ENCODE assay signal across 1 cellular context in the genomic region with DNA sequence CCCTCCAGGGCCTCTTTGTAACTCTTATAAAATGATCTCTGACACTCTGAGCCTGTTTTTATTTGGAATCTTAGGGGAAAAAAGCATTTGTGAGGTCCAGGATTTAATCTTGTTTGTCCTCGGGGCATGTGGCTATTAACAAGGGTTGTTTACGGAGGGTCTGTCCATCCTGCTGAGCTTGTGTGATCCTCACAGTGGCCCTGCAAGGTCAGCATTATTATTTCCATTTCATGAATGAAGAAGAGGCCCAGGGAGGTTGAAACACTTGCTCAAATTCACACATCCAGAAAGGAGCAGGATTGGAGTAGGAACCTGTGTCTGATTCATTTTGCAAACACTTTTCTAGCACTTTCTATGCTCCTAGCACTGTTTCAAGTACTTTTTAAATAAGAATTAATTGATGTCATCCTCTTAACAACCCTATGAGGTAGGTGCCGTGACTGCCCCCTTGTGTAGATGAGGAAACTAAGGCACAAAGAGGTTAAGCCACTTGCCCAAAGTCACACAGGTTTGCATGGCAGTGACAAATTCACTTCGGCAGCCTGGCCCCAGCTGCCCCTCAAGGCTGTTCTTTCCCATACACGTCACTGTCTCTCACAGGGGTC.
TF ChIP-seq lines count a peak whose summit lies in the region.

No MANE protein-coding gene starts in this region.

TF ChIP-seq in H1, 55 proteins besides CTCF, POLR2A, EP300 and RAD21:
- TF ChIP-seq SIRT6 (IDR thresholded peaks at IDR 0.05; ENCODE audit: low read length), result no peak
- no peak for TF ChIP-seq RBBP5 (IDR thresholded peaks at IDR 0.05; ENCODE audit: borderline replicate concordance, low read depth, low read length)
- TF ChIP-seq SP2 (IDR thresholded peaks at IDR 0.05; ENCODE audit: low read length), result no peak
- TF ChIP-seq, protein P1, sequence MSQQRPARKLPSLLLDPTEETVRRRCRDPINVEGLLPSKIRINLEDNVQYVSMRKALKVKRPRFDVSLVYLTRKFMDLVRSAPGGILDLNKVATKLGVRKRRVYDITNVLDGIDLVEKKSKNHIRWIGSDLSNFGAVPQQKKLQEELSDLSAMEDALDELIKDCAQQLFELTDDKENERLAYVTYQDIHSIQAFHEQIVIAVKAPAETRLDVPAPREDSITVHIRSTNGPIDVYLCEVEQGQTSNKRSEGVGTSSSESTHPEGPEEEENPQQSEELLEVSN (IDR thresholded peaks at IDR 0.05), result no peak
- no peak for TF ChIP-seq TAF1 (IDR thresholded peaks at IDR 0.05; ENCODE audit: low read depth, low read length)
- no peak for TF ChIP-seq SUZ12 (IDR thresholded peaks at IDR 0.05; ENCODE audit: low read length)
- no peak for TF ChIP-seq BRCA1 (IDR thresholded peaks at IDR 0.05; ENCODE audit: low read depth, low read length)
- TF ChIP-seq MAFK (IDR thresholded peaks at IDR 0.05; ENCODE audit: low read depth, low read length), result no peak
- TF ChIP-seq BCL11A (IDR thresholded peaks at IDR 0.05; ENCODE audit: low read depth in 2 of 2, low read length in 2 of 2), result no peak
- no peak for TF ChIP-seq KDM4A (IDR thresholded peaks at IDR 0.05; ENCODE audit: low read depth, low read length, severe bottlenecking)
- TF ChIP-seq CTBP2 (IDR thresholded peaks at IDR 0.05; ENCODE audit: borderline replicate concordance, insufficient read depth, insufficient read length, low read length), result no peak
- no peak for TF ChIP-seq FOSL1 (IDR thresholded peaks at IDR 0.05; ENCODE audit: insufficient read depth, low read depth, low read length)
- TF ChIP-seq HDAC2 (IDR thresholded peaks at IDR 0.05; ENCODE audit: borderline replicate concordance in 1 of 2, low read depth in 2 of 2, low read length in 2 of 2), result no peak
- TF ChIP-seq, protein P2, sequence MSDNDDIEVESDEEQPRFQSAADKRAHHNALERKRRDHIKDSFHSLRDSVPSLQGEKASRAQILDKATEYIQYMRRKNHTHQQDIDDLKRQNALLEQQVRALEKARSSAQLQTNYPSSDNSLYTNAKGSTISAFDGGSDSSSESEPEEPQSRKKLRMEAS (IDR thresholded peaks at IDR 0.05), result no peak
- TF ChIP-seq PHF8 (conservative IDR thresholded peaks at IDR 0.05; ENCODE audit: low read depth, low read length), result no peak
- TF ChIP-seq TBP (IDR thresholded peaks at IDR 0.05; ENCODE audit: low read depth, low read length), result no peak
- no peak for TF ChIP-seq CHD2 (IDR thresholded peaks at IDR 0.05; ENCODE audit: low read length)
